Comparison of ENCODE assay signal across 35 cellular contexts in the genomic region with DNA sequence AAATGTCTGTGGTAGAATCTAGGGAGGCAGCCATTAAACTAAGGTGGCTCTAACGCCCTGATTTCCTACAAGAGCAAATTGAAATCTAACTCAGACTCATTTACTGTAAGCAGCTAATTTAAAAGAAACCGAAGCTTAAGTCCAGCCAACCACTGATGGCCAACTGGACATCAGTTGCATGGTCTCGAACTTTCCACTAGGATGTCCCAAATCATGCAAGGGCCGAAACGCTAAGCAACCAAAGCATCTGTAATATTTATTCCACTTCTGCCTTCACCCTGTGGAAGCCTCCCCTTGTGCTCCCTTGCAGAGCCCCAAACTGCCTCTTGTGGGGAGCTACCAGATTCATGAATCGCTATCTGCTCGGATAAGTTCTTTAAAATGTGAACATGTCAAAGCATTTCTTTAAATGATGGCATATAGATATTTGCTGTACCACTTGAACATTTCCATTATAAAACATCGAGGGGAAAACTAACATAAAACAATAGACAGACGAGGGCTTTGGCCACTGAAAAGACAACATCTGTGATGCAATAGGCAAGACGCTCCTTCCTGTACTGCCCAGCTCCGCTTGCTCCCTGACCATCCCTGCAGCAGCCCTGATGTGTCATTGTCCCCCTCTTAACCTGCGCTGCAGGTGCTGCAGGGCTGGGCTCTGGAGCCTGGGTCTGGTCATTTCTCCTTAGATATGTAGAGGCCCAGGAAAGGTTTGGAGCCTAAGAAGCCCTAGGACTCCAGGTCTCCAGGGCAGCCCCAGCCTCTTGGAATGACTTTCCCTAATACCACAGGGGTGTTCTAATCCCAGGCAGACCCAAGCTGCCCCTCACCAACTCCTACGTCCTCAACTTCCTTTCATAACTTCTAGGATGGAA. TPM values are rescaled to one million over a fixed set of nuclear protein-coding genes. Genes with fewer than 3 reads are reported as not detected.
"Had no signal": no experiment of that assay in that cellular context is flagged by ENCODE, and none has a peak within 500 bp of the region (broad histone marks: within the 10 kb centered on the region; RNA-seq: fewer than 3 reads in every experiment).

No MANE protein-coding gene starts in this region.

- H3K4me3 Mint-ChIP-seq: activated CD4-positive, alpha-beta memory T cell treated with anti-CD3 and anti-CD28 coated beads for 36 hours; activated CD4-positive, alpha-beta T cell treated with anti-CD3 and anti-CD28 coated beads, Interleukin-2, amount 10 ng/mL, durations not matched to agents 24 days and 14 days; activated naive CD8-positive, alpha-beta T cell; activated T-cell treated with anti-CD3 and anti-CD28 coated beads, Interleukin-2, amount 50 U/mL, for 24 hours; activated T-helper 17 cell treated with anti-CD3 and anti-CD28 coated beads, Interleukin-2, amount 50 U/mL, for 72 hours; immature natural killer cell; naive thymus-derived CD4-positive, alpha-beta T cell; neural progenitor cell; T-helper 17 cell had no signal

- H2AFZ ChIP-seq: neural progenitor cell had no signal

- H3K9me3 ChIP-seq: body of pancreas, gastrocnemius medialis, thoracic aorta, vagina had no signal

- DNase-seq: activated CD4-positive, alpha-beta memory T cell treated with anti-CD3 and anti-CD28 coated beads for 36 hours; activated CD4-positive, alpha-beta T cell treated with anti-CD3 and anti-CD28 coated beads, Interleukin-2, amount 10 ng/mL, durations not matched to agents 24 days and 14 days; activated CD8-positive, alpha-beta memory T cell treated with anti-CD3 and anti-CD28 coated beads, Interleukin-2, amount 50 U/mL, for 4 hours; activated naive CD4-positive, alpha-beta T cell; activated T-cell treated with anti-CD3 and anti-CD28 coated beads, Interleukin-2, amount 50 U/mL, for 24 hours; body of pancreas; cerebellar nuclear complex; effector memory CD4-positive, alpha-beta T cell; erythroblast; gastrocnemius medialis; hippocampal formation; immature natural killer cell; midbrain; naive thymus-derived CD4-positive, alpha-beta T cell; occipital lobe; right cardiac atrium; stimulated activated CD4-positive, alpha-beta T cell treated with anti-CD3 and anti-CD28 coated beads, Interleukin-12 subunit alpha, Interleukin-12 subunit beta, amount 100 ng/mL, for 4 hours; stimulated activated CD4-positive, alpha-beta T cell treated with anti-CD3 and anti-CD28 coated beads, Interleukin-4, amount 100 ng/mL, for 1 hour; stimulated activated naive CD8-positive, alpha-beta T cell treated with anti-CD3 and anti-CD28 coated beads, Interleukin-15, Interleukin-2, amounts not matched to agents 100 U/mL and 50 U/mL, for 24 hours; T-helper 17 cell; T1000; trophoblast cell had no signal

- H3K36me3 ChIP-seq: gastrocnemius medialis, neural progenitor cell, thoracic aorta, vagina had no signal

- H3K4me3 ChIP-seq: body of pancreas, coronary artery, dorsolateral prefrontal cortex, gastrocnemius medialis, neural progenitor cell, thoracic aorta, vagina had no signal

- H3K27me3 ChIP-seq: body of pancreas, gastrocnemius medialis, neural progenitor cell, vagina had no signal

- ATAC-seq: activated T-helper 17 cell treated with anti-CD3 and anti-CD28 coated beads, Interleukin-2, amount 50 U/mL, for 72 hours; body of pancreas; gastrocnemius medialis; naive thymus-derived CD4-positive, alpha-beta T cell; right cardiac atrium; stimulated activated naive CD8-positive, alpha-beta T cell treated with anti-CD3 and anti-CD28 coated beads, Interleukin-15, Interleukin-2, amounts not matched to agents 100 U/mL and 50 U/mL, for 24 hours; T-helper 17 cell had no signal

- H3K36me3 Mint-ChIP-seq: activated CD4-positive, alpha-beta memory T cell treated with anti-CD3 and anti-CD28 coated beads for 36 hours; activated naive CD8-positive, alpha-beta T cell; immature natural killer cell; naive thymus-derived CD4-positive, alpha-beta T cell; neural progenitor cell had no signal

- H3K27ac Mint-ChIP-seq: activated CD4-positive, alpha-beta memory T cell treated with anti-CD3 and anti-CD28 coated beads for 36 hours; activated CD4-positive, alpha-beta T cell treated with anti-CD3 and anti-CD28 coated beads, Interleukin-2, amount 10 ng/mL, durations not matched to agents 24 days and 14 days; activated naive CD8-positive, alpha-beta T cell; activated T-cell treated with anti-CD3 and anti-CD28 coated beads, Interleukin-2, amount 50 U/mL, for 24 hours; activated T-helper 17 cell treated with anti-CD3 and anti-CD28 coated beads, Interleukin-2, amount 50 U/mL, for 72 hours; immature natural killer cell; naive thymus-derived CD4-positive, alpha-beta T cell; neural progenitor cell had no signal

- H3K4me1 Mint-ChIP-seq: activated CD4-positive, alpha-beta T cell treated with anti-CD3 and anti-CD28 coated beads, Interleukin-2, amount 10 ng/mL, durations not matched to agents 24 days and 14 days; activated T-helper 17 cell treated with anti-CD3 and anti-CD28 coated beads, Interleukin-2, amount 50 U/mL, for 72 hours; immature natural killer cell had no signal

- H3K4me2 ChIP-seq: neural progenitor cell had no signal

- H3K4me1 ChIP-seq: body of pancreas, gastrocnemius medialis, neural progenitor cell, vagina had no signal

- H3K27ac ChIP-seq: body of pancreas, coronary artery, dorsolateral prefrontal cortex, gastrocnemius medialis, neural progenitor cell, thoracic aorta, vagina had no signal

- H3K9me3 Mint-ChIP-seq: activated CD4-positive, alpha-beta memory T cell treated with anti-CD3 and anti-CD28 coated beads for 36 hours; activated CD4-positive, alpha-beta T cell treated with anti-CD3 and anti-CD28 coated beads, Interleukin-2, amount 10 ng/mL, durations not matched to agents 24 days and 14 days; activated T-cell treated with anti-CD3 and anti-CD28 coated beads, Interleukin-2, amount 50 U/mL, for 24 hours; activated T-helper 17 cell treated with anti-CD3 and anti-CD28 coated beads, Interleukin-2, amount 50 U/mL, for 72 hours; immature natural killer cell; naive thymus-derived CD4-positive, alpha-beta T cell; neural progenitor cell had no signal

RNA-seq across cellular contexts. Expression of a gene that starts 2.9 kb away (rescaled TPM):
- total RNA-seq: activated CD4-positive, alpha-beta memory T cell treated with anti-CD3 and anti-CD28 coated beads for 36 hours; activated CD4-positive, alpha-beta T cell treated with anti-CD3 and anti-CD28 coated beads, Interleukin-2, amount 10 ng/mL, durations not matched to agents 24 days and 14 days; activated CD8-positive, alpha-beta memory T cell treated with anti-CD3 and anti-CD28 coated beads for 36 hours; activated T-helper 17 cell treated with anti-CD3 and anti-CD28 coated beads, Interleukin-2, amount 50 U/mL, for 72 hours; aorta; body of pancreas; gastrocnemius medialis; kidney epithelial cell; lower leg skin; naive thymus-derived CD4-positive, alpha-beta T cell; occipital lobe; right cardiac atrium; skeletal muscle tissue; T-helper 17 cell; thoracic aorta; vagina had no signal
- polyA plus RNA-seq: adipose tissue; aorta; immature natural killer cell; naive thymus-derived CD4-positive, alpha-beta T cell; right cardiac atrium had no signal

RNA-seq across cellular contexts. Expression of a gene that starts 23.0 kb away (rescaled TPM):
- total RNA-seq: activated CD4-positive, alpha-beta memory T cell treated with anti-CD3 and anti-CD28 coated beads for 36 hours; activated CD4-positive, alpha-beta T cell treated with anti-CD3 and anti-CD28 coated beads, Interleukin-2, amount 10 ng/mL, durations not matched to agents 24 days and 14 days; activated CD8-positive, alpha-beta memory T cell treated with anti-CD3 and anti-CD28 coated beads for 36 hours; activated T-helper 17 cell treated with anti-CD3 and anti-CD28 coated beads, Interleukin-2, amount 50 U/mL, for 72 hours; aorta; body of pancreas; gastrocnemius medialis; kidney epithelial cell; lower leg skin; naive thymus-derived CD4-positive, alpha-beta T cell; occipital lobe; skeletal muscle tissue; T-helper 17 cell; thoracic aorta; vagina had no signal
- polyA plus RNA-seq: adipose tissue; aorta; immature natural killer cell; naive thymus-derived CD4-positive, alpha-beta T cell had no signal

RNA-seq across cellular contexts. Expression of a gene that starts 38.9 kb away (rescaled TPM):
- total RNA-seq: activated CD4-positive, alpha-beta T cell treated with anti-CD3 and anti-CD28 coated beads, Interleukin-2, amount 10 ng/mL, durations not matched to agents 24 days and 14 days; gastrocnemius medialis; naive thymus-derived CD4-positive, alpha-beta T cell; right cardiac atrium; T-helper 17 cell; thoracic aorta; vagina had no signal
- polyA plus RNA-seq: immature natural killer cell had no signal

RNA-seq across cellular contexts. Expression of a gene that starts 45.2 kb away (rescaled TPM):
- total RNA-seq: kidney epithelial cell had no signal
- polyA plus RNA-seq: immature natural killer cell had no signal
